In genomic region chr6:18507561-18507960, GRCh38 we compare ENCODE assay signal across 17 cellular contexts.
"Had no signal": no experiment of that assay in that cellular context is flagged by ENCODE, and none has a peak within 500 bp of the region (broad histone marks: within the 10 kb centered on the region; RNA-seq: fewer than 3 reads in every experiment).

No MANE protein-coding gene starts in this region.

- H3K27me3 ChIP-seq: foreskin keratinocyte, left lung, tibial artery, uterus had no signal

- H3K4me1 ChIP-seq: foreskin keratinocyte, uterus had no signal

- ATAC-seq: foreskin keratinocyte; left lung; sciatic nerve; stimulated activated naive CD8-positive, alpha-beta T cell treated with anti-CD3 and anti-CD28 coated beads, Interleukin-15, Interleukin-2, amounts not matched to agents 100 U/mL and 50 U/mL, for 24 hours had no signal

- H3K4me3 ChIP-seq: left lung, tibial artery, uterus had no signal

- H3K36me3 ChIP-seq: left lung, tibial artery, uterus had no signal

- DNase-seq: activated CD4-positive, alpha-beta memory T cell treated with anti-CD3 and anti-CD28 coated beads, Interleukin-2, amount 10 ng/mL, durations not matched to agents 7 days and 5 days; activated gamma-delta T cell treated with Interleukin-2 at 50 U/mL for 16 hours; activated T-cell treated with anti-CD3 and anti-CD28 coated beads, Interleukin-2, amount 50 U/mL, for 48 hours; central memory CD4-positive, alpha-beta T cell; cortex of kidney; effector memory CD4-positive, alpha-beta T cell; foreskin keratinocyte; islet precursor cell; left lung; stimulated activated CD4-positive, alpha-beta T cell treated with anti-CD3 and anti-CD28 coated beads, Interleukin-12 subunit alpha, Interleukin-12 subunit beta, amount 100 ng/mL, for 4 hours; stimulated activated CD4-positive, alpha-beta T cell treated with anti-CD3 and anti-CD28 coated beads, Interleukin-2, amount 100 ng/mL, for 48 hours; stimulated activated naive CD8-positive, alpha-beta T cell treated with anti-CD3 and anti-CD28 coated beads, Interleukin-15, Interleukin-2, amounts not matched to agents 100 U/mL and 50 U/mL, for 24 hours; T-helper 9 cell; tibial artery; uterus had no signal

- H3K27ac Mint-ChIP-seq: activated CD4-positive, alpha-beta memory T cell treated with anti-CD3 and anti-CD28 coated beads, Interleukin-2, amount 10 ng/mL, durations not matched to agents 7 days and 5 days; nephron had no signal

- H3K4me1 Mint-ChIP-seq: activated CD4-positive, alpha-beta memory T cell treated with anti-CD3 and anti-CD28 coated beads, Interleukin-2, amount 10 ng/mL, durations not matched to agents 7 days and 5 days; nephron had no signal

- H3K9me3 ChIP-seq: left lung, tibial artery, uterus had no signal

- H3K27ac ChIP-seq: foreskin keratinocyte, left lung, tibial artery, uterus had no signal

- H3K9me3 Mint-ChIP-seq: activated CD4-positive, alpha-beta memory T cell treated with anti-CD3 and anti-CD28 coated beads, Interleukin-2, amount 10 ng/mL, durations not matched to agents 7 days and 5 days; nephron had no signal

- H3K4me3 Mint-ChIP-seq: activated CD4-positive, alpha-beta memory T cell treated with anti-CD3 and anti-CD28 coated beads, Interleukin-2, amount 10 ng/mL, durations not matched to agents 7 days and 5 days; nephron had no signal
